1 cellular context compared by ENCODE assay signal in genomic region chr6:30515967-30516753, GRCh38.
A peak's percentile ranks its signal among the peaks of the same experiment; 100 is the strongest.
TF ChIP-seq lines count a peak whose summit lies in the region.

No MANE protein-coding gene starts in this region.

TF ChIP-seq in HepG2, 621 proteins besides CTCF, POLR2A, EP300 and RAD21 (continued from another document and continues in another):
- TF ChIP-seq RARG (CRISPR knock-in tag; IDR thresholded peaks at IDR 0.05; ENCODE audit: low read depth) (no peak), ELF3 (CRISPR knock-in tag; IDR thresholded peaks at IDR 0.05) (peak; percentile 96), KLF13 (CRISPR knock-in tag; IDR thresholded peaks at IDR 0.05) (no peak), KLF11 (CRISPR knock-in tag; IDR thresholded peaks at IDR 0.05) (peak; percentile 57; the same call in 1 of the 2 replicates), CREB1 (IDR thresholded peaks at IDR 0.05) (no peak), CREB1 (CRISPR knock-in tag; IDR thresholded peaks at IDR 0.05) (peak; percentile 72), HDAC1 (CRISPR knock-in tag; IDR thresholded peaks at IDR 0.05) (peak; percentile 77), RNF219 (CRISPR knock-in tag; IDR thresholded peaks at IDR 0.05) (no peak), ZNF709 (CRISPR knock-in tag; IDR thresholded peaks at IDR 0.05) (no peak), ZSCAN31 (CRISPR knock-in tag; IDR thresholded peaks at IDR 0.05; ENCODE audit: low read depth) (peak; percentile 58; the same call in 1 of the 2 replicates), SAP130 (CRISPR knock-in tag; IDR thresholded peaks at IDR 0.05; ENCODE audit: low read depth) (peak; percentile 93), NRL (CRISPR knock-in tag; IDR thresholded peaks at IDR 0.05; ENCODE audit: borderline replicate concordance) (peak; percentile 66), KAT7 (CRISPR knock-in tag; IDR thresholded peaks at IDR 0.05; ENCODE audit: borderline replicate concordance) (peak; percentile 60; the same call in 1 of the 2 replicates), KDM4B (CRISPR knock-in tag; IDR thresholded peaks at IDR 0.05) (no peak), U2AF2 (IDR thresholded peaks at IDR 0.05; ENCODE audit: low read depth, low read length) (no peak), NR2F2 (IDR thresholded peaks at IDR 0.05; ENCODE audit: borderline replicate concordance, low read depth) (no peak), NR3C1 (CRISPR knock-in tag; IDR thresholded peaks at IDR 0.05) (no peak), HNF1A (IDR thresholded peaks at IDR 0.05; ENCODE audit: low read depth) (no peak), HNF1A (CRISPR knock-in tag; IDR thresholded peaks at IDR 0.05; ENCODE audit: borderline replicate concordance) (peak; percentile 37; the same call in 1 of the 2 replicates), ZEB1 (IDR thresholded peaks at IDR 0.05; ENCODE audit: insufficient replicate concordance, low read depth) (peak; percentile 7), ZSCAN5A (CRISPR knock-in tag; IDR thresholded peaks at IDR 0.05; ENCODE audit: borderline replicate concordance) (peak; percentile 28; the same call in 1 of the 2 replicates), RFXAP (CRISPR knock-in tag; IDR thresholded peaks at IDR 0.05; ENCODE audit: borderline replicate concordance) (peak; percentile 91), ARID5B (CRISPR knock-in tag; IDR thresholded peaks at IDR 0.05) (peak; percentile 67), TFAP4 (IDR thresholded peaks at IDR 0.05; ENCODE audit: borderline replicate concordance, low read depth) (0 out of 2 replicates have a peak, but pooled peaks have one; percentile 18), MED1 (CRISPR knock-in tag; IDR thresholded peaks at IDR 0.05) (peak; percentile 94), ZMYM3 (CRISPR knock-in tag; IDR thresholded peaks at IDR 0.05) (peak; percentile 64), RARA (CRISPR knock-in tag; IDR thresholded peaks at IDR 0.05) (peak; percentile 71), ZNF101 (CRISPR knock-in tag; IDR thresholded peaks at IDR 0.05; ENCODE audit: borderline replicate concordance, low read depth) (no peak), ZNF879 (CRISPR knock-in tag; IDR thresholded peaks at IDR 0.05) (no peak), REPIN1 (CRISPR knock-in tag; IDR thresholded peaks at IDR 0.05; ENCODE audit: borderline replicate concordance, low read depth) (peak; percentile 67), SIN3A (IDR thresholded peaks at IDR 0.05; ENCODE audit: borderline replicate concordance, low read depth, low read length) (no peak; the same call in 1 of the 2 replicates), IKZF4 (CRISPR knock-in tag; IDR thresholded peaks at IDR 0.05; ENCODE audit: borderline replicate concordance, low read depth, not compliant biosample characterization) (peak; percentile 66), BCL3 (CRISPR knock-in tag; IDR thresholded peaks at IDR 0.05) (peak; percentile 36; the same call in 1 of the 2 replicates), GZF1 (CRISPR knock-in tag; IDR thresholded peaks at IDR 0.05) (no peak)
- TF ChIP-seq, protein P1, sequence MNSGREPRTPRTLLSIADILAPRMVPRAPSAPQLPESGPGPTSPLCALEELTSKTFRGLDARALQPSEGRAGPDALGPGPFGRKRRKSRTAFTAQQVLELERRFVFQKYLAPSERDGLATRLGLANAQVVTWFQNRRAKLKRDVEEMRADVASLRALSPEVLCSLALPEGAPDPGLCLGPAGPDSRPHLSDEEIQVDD (CRISPR knock-in tag; IDR thresholded peaks at IDR 0.05; ENCODE audit: borderline replicate concordance) = no peak
- TF ChIP-seq, protein P2, sequence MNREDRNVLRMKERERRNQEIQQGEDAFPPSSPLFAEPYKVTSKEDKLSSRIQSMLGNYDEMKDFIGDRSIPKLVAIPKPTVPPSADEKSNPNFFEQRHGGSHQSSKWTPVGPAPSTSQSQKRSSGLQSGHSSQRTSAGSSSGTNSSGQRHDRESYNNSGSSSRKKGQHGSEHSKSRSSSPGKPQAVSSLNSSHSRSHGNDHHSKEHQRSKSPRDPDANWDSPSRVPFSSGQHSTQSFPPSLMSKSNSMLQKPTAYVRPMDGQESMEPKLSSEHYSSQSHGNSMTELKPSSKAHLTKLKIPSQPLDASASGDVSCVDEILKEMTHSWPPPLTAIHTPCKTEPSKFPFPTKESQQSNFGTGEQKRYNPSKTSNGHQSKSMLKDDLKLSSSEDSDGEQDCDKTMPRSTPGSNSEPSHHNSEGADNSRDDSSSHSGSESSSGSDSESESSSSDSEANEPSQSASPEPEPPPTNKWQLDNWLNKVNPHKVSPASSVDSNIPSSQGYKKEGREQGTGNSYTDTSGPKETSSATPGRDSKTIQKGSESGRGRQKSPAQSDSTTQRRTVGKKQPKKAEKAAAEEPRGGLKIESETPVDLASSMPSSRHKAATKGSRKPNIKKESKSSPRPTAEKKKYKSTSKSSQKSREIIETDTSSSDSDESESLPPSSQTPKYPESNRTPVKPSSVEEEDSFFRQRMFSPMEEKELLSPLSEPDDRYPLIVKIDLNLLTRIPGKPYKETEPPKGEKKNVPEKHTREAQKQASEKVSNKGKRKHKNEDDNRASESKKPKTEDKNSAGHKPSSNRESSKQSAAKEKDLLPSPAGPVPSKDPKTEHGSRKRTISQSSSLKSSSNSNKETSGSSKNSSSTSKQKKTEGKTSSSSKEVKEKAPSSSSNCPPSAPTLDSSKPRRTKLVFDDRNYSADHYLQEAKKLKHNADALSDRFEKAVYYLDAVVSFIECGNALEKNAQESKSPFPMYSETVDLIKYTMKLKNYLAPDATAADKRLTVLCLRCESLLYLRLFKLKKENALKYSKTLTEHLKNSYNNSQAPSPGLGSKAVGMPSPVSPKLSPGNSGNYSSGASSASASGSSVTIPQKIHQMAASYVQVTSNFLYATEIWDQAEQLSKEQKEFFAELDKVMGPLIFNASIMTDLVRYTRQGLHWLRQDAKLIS (CRISPR knock-in tag; IDR thresholded peaks at IDR 0.05) = peak; percentile 72; the same call in 1 of the 2 replicates
- TF ChIP-seq, protein P3, sequence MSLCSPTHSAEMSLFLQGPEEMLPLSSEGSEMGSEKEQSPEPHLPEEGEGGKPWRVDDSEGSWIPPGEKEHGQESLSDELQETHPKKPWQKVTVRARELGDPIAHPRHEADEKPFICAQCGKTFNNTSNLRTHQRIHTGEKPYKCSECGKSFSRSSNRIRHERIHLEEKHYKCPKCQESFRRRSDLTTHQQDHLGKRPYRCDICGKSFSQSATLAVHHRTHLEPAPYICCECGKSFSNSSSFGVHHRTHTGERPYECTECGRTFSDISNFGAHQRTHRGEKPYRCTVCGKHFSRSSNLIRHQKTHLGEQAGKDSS (CRISPR knock-in tag; IDR thresholded peaks at IDR 0.05; ENCODE audit: borderline replicate concordance, low read depth) = 0 out of 2 replicates have a peak, but pooled peaks have one; percentile 25
